In genomic region chr18:40124107-40124506, GRCh38 we compare ENCODE assay signal across 19 cellular contexts.
DNase-seq lines count a peak whose midpoint lies in the region; ATAC-seq and TF ChIP-seq lines count a peak whose summit lies in the region.
"Had no signal": no experiment of that assay in that cellular context is flagged by ENCODE, and none has a peak within 500 bp of the region (broad histone marks: within the 10 kb centered on the region; RNA-seq: fewer than 3 reads in every experiment).

No MANE protein-coding gene starts in this region.

- H3K4me3 ChIP-seq in brain microvascular endothelial cell (ENCODE audit: low read depth, low read length) (no peak overlapping the region), mesenchymal stem cell (ENCODE audit: insufficient read depth in 1 of 2, low read depth in 1 of 2, low read length in 2 of 2) (no peak overlapping the region)
- H3K4me3 ChIP-seq: upper lobe of right lung had no signal

- no peak overlapping the region for H3K18ac ChIP-seq in mesenchymal stem cell (ENCODE audit: low read depth in 1 of 2, low read length in 2 of 2)

- ATAC-seq in GM18520 (IDR thresholded peaks at IDR 0.05; ENCODE audit: unreplicated experiment) = peak; percentile 46
- ATAC-seq in GM18519 (IDR thresholded peaks at IDR 0.05; ENCODE audit: low FRiP score, unreplicated experiment) = no peak
- ATAC-seq in GM19452 (IDR thresholded peaks at IDR 0.05; ENCODE audit: unreplicated experiment) = no peak
- ATAC-seq: activated naive CD8-positive, alpha-beta T cell treated with anti-CD3 and anti-CD28 coated beads, Interleukin-2, amount 50 U/mL, for 24 hours; left lobe of liver; upper lobe of right lung had no signal

- H3K9ac ChIP-seq in mesenchymal stem cell (ENCODE audit: low read length) = no peak overlapping the region
- H3K9ac ChIP-seq: SK-N-SH had no signal

- H2BK120ac ChIP-seq in mesenchymal stem cell (ENCODE audit: low read depth, low read length) = no peak overlapping the region

- H2AFZ ChIP-seq in mesenchymal stem cell (ENCODE audit: low read depth, low read length) = no peak overlapping the region

- no peaks in the 10 kb centered on the region for H3K4me1 ChIP-seq in mesenchymal stem cell (ENCODE audit: control insufficient read depth, insufficient read depth, low read depth, low read length)
- H3K4me1 ChIP-seq: upper lobe of right lung had no signal

- H3K36me3 ChIP-seq in brain microvascular endothelial cell (replicated peaks) = no peaks in the 10 kb centered on the region
- no peaks in the 10 kb centered on the region for H3K36me3 ChIP-seq in mesenchymal stem cell (ENCODE audit: control insufficient read depth in 1 of 2, insufficient read depth in 2 of 2, low read depth in 1 of 2, low read length in 2 of 2)
- H3K36me3 ChIP-seq: upper lobe of right lung had no signal

- DNase-seq in LHCN-M2 (ENCODE audit: low read depth) (peak; percentile 25), brain microvascular endothelial cell (peak; percentile 72), mesenchymal stem cell (peak; percentile 86), NCI-H1048 (lab: John Stamatoyannopoulos, UW) (no peak), NCI-H69 (lab: John Stamatoyannopoulos, UW) (no peak)
- DNase-seq: activated CD4-positive, alpha-beta T cell treated with anti-CD3 and anti-CD28 coated beads for 1 hour; activated naive CD8-positive, alpha-beta T cell treated with anti-CD3 and anti-CD28 coated beads, Interleukin-2, amount 50 U/mL, for 24 hours; CD4-positive, alpha-beta memory T cell; NCI-H1436 treated with DMSO at 0.1 percent for 48 hours; NCI-H82; nucleus accumbens; SK-N-SH; stimulated activated CD4-positive, alpha-beta T cell treated with anti-CD3 and anti-CD28 coated beads, Interleukin-2, amount 100 ng/mL, for 48 hours; T-helper 9 cell; upper lobe of right lung had no signal

- H3K27me3 ChIP-seq in brain microvascular endothelial cell (replicated peaks) (no peaks in the 10 kb centered on the region), mesenchymal stem cell (ENCODE audit: control insufficient read depth in 1 of 2, insufficient read depth in 1 of 2, low read length in 2 of 2) (no peaks in the 10 kb centered on the region)
- H3K27me3 ChIP-seq: upper lobe of right lung had no signal

- no peak overlapping the region for H2AK5ac ChIP-seq in mesenchymal stem cell (ENCODE audit: low read length, severe bottlenecking)

- no peak overlapping the region for H4K8ac ChIP-seq in mesenchymal stem cell (ENCODE audit: low read length)

- no peak for TF ChIP-seq CTCF in brain microvascular endothelial cell (IDR thresholded peaks at IDR 0.05; ENCODE audit: low read depth, low read length, missing control alignments)

- no peak overlapping the region for H3K27ac ChIP-seq in brain microvascular endothelial cell
- no peak overlapping the region for H3K27ac ChIP-seq in mesenchymal stem cell (ENCODE audit: low read length, poor library complexity, severe bottlenecking)
- H3K27ac ChIP-seq: upper lobe of right lung had no signal

- H3K4ac ChIP-seq in mesenchymal stem cell (ENCODE audit: low read depth in 1 of 2, low read length in 2 of 2) = no peak overlapping the region

- H4K91ac ChIP-seq in mesenchymal stem cell (ENCODE audit: low read length) = no peak overlapping the region

- H2BK15ac ChIP-seq in mesenchymal stem cell (ENCODE audit: low read depth, poor library complexity, severe bottlenecking) = no peak overlapping the region

- in situ Hi-C loops in brain microvascular endothelial cell (cut with HindIII; ENCODE audit: low pct_ligation_motif_present, low sequenced_read_pairs) = no loop called here

- no peak overlapping the region for H2BK5ac ChIP-seq in mesenchymal stem cell (ENCODE audit: low read depth, low read length, poor library complexity, severe bottlenecking)

- WGBS in mesenchymal stem cell = no CpG with 5 or more reads among the region's 2 CpGs

- H3K14ac ChIP-seq in mesenchymal stem cell (ENCODE audit: low read length in 2 of 2) = no peak overlapping the region

- no peaks in the 10 kb centered on the region for H3K79me1 ChIP-seq in mesenchymal stem cell (replicated peaks; ENCODE audit: low read length, poor library complexity, severe bottlenecking)

- H3K23ac ChIP-seq in mesenchymal stem cell (ENCODE audit: low read length in 2 of 2) = no peak overlapping the region

- no peak overlapping the region for H2BK12ac ChIP-seq in mesenchymal stem cell (ENCODE audit: low read length in 2 of 2)

- H3K9me3 ChIP-seq in mesenchymal stem cell (ENCODE audit: control insufficient read depth, low read length) = no peaks in the 10 kb centered on the region
- H3K9me3 ChIP-seq: SK-N-SH, upper lobe of right lung had no signal

- H3K4me2 ChIP-seq in mesenchymal stem cell (ENCODE audit: low read length, poor library complexity, severe bottlenecking) = no peak overlapping the region
- H3K4me2 ChIP-seq: SK-N-SH had no signal

Comparison
In these comparisons a context has a peak if more than half of its experiments do, and no peak if none do; other contexts are left out.
1. DNase-seq: peak in LHCN-M2 (single experiment), brain microvascular endothelial cell (single experiment) and mesenchymal stem cell (single experiment); none in NCI-H1048 (single experiment) and NCI-H69 (single experiment).